Comparison of ENCODE assay signal across 1 cellular context in genomic region chr2:192524642-192525251, GRCh38.
A peak's percentile ranks its signal among the peaks of the same experiment; 100 is the strongest.
TF ChIP-seq lines count a peak whose summit lies in the region.
"Not testable (repeated sequence)": the region's sequence is repeated elsewhere in the genome, so short reads cannot be mapped to it uniquely, and the experiment has no call there.

No MANE protein-coding gene starts in this region.

TF ChIP-seq in HepG2, 621 proteins besides CTCF, POLR2A, EP300 and RAD21 (continued from another document):
- TF ChIP-seq ELF1 (CRISPR knock-in tag; IDR thresholded peaks at IDR 0.05) (peak; percentile 44; the same call in 1 of the 2 replicates), FOXP1 (CRISPR knock-in tag; IDR thresholded peaks at IDR 0.05) (peak; percentile 23; the same call in 1 of the 2 replicates), FOXA1 (CRISPR knock-in tag; IDR thresholded peaks at IDR 0.05) (peak; percentile 63), SOX13 (CRISPR knock-in tag; conservative IDR thresholded peaks at IDR 0.05 in 1 of 2, IDR thresholded peaks at IDR 0.05 in 1 of 2) (peak in 1 of 2 experiments; percentile 24; a peak in 1 of 4 replicates), FOXK1 (CRISPR knock-in tag; IDR thresholded peaks at IDR 0.05; ENCODE audit: borderline replicate concordance, low read depth) (peak; percentile 40; the same call in 1 of the 2 replicates), ZNF121 (CRISPR knock-in tag; IDR thresholded peaks at IDR 0.05) (peak; percentile 83), ELF3 (CRISPR knock-in tag; IDR thresholded peaks at IDR 0.05) (peak; percentile 56), FOSL2 (CRISPR knock-in tag; IDR thresholded peaks at IDR 0.05) (peak; percentile 47; the same call in 1 of the 2 replicates), SALL1 (CRISPR knock-in tag; IDR thresholded peaks at IDR 0.05) (0 out of 2 replicates have a peak, but pooled peaks have one; percentile 35), GABPA (CRISPR knock-in tag; IDR thresholded peaks at IDR 0.05; ENCODE audit: low read depth) (peak; percentile 56), POGZ (CRISPR knock-in tag; IDR thresholded peaks at IDR 0.05) (0 out of 2 replicates have a peak, but pooled peaks have one; percentile 40), ARID5B (CRISPR knock-in tag; IDR thresholded peaks at IDR 0.05) (peak; percentile 54; the same call in 1 of the 2 replicates), GABPB1 (CRISPR knock-in tag; IDR thresholded peaks at IDR 0.05) (peak; percentile 41; the same call in 1 of the 2 replicates), SOX6 (CRISPR knock-in tag; IDR thresholded peaks at IDR 0.05) (peak; percentile 27; the same call in 1 of the 2 replicates), KAT8 (CRISPR knock-in tag; IDR thresholded peaks at IDR 0.05) (peak; percentile 33; the same call in 1 of the 2 replicates), KDM5B (CRISPR knock-in tag; IDR thresholded peaks at IDR 0.05; ENCODE audit: borderline replicate concordance) (0 out of 2 replicates have a peak, but pooled peaks have one; percentile 43)
- TF ChIP-seq FOXP1 (IDR thresholded peaks at IDR 0.05); FOXA1 (IDR thresholded peaks at IDR 0.05); SOX13 (IDR thresholded peaks at IDR 0.05); GABPA (IDR thresholded peaks at IDR 0.05; ENCODE audit: low read depth, low read length); SOX6 (IDR thresholded peaks at IDR 0.05): not testable (repeated sequence)
TF ChIP-seq in HepG2: peak in this region for 23; not testable (repeated sequence) for 598.
